ENCODE assay signal across 19 cellular contexts in the genomic region with DNA sequence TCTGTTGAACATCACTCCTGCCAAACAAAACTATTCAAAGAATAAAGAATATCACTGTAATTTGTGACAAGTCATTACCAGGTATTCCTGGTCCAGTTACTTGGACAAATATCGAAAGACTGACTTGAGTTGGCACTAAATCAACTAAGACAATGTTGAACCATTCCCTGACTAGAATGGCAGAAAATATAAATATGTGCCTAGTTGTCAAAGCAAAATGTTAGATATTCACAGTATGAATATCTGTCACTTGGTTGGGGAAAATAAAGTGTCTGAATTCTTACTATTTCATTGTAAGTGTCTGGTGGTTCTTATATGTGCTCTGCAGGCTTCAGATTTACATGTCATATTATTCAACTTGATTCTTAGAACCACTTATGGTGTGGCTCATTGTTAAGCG.
"Had no signal": no experiment of that assay in that cellular context is flagged by ENCODE, and none has a peak within 500 bp of the region (broad histone marks: within the 10 kb centered on the region; RNA-seq: fewer than 3 reads in every experiment).

No MANE protein-coding gene starts in this region.

- H3K36me3 ChIP-seq: MG63, SJCRH30 had no signal

- H3K4me3 ChIP-seq: MG63, SJCRH30 had no signal

- H3K9me3 ChIP-seq: SJCRH30 had no signal

- H3K4me1 ChIP-seq: SJCRH30 had no signal

- FAIRE-seq: HepG2, RCC 7860 had no signal

- H3K27ac ChIP-seq: SJCRH30 had no signal

- DNase-seq: IMR-90, Karpas-422, KG1, MG63, NCI-H1092, NCI-H1417 treated with DMSO at 0.1 percent for 48 hours, NCI-H1694, NCI-H187 treated with DMSO at 0.1 percent for 48 hours, NCI-H2029 treated with DMSO at 0.1 percent for 48 hours, NCI-H2107, NCI-H2227 treated with DMSO at 0.1 percent for 48 hours, NCI-H524, NCI-H526 treated with DMSO at 0.1 percent for 48 hours, Right ventricle myocardium superior, RPMI8226, SJCRH30, T-helper 1 cell had no signal

- H3K27me3 ChIP-seq: MG63, SJCRH30 had no signal
